Comparison of ENCODE assay signal across 8 cellular contexts in the genomic region with DNA sequence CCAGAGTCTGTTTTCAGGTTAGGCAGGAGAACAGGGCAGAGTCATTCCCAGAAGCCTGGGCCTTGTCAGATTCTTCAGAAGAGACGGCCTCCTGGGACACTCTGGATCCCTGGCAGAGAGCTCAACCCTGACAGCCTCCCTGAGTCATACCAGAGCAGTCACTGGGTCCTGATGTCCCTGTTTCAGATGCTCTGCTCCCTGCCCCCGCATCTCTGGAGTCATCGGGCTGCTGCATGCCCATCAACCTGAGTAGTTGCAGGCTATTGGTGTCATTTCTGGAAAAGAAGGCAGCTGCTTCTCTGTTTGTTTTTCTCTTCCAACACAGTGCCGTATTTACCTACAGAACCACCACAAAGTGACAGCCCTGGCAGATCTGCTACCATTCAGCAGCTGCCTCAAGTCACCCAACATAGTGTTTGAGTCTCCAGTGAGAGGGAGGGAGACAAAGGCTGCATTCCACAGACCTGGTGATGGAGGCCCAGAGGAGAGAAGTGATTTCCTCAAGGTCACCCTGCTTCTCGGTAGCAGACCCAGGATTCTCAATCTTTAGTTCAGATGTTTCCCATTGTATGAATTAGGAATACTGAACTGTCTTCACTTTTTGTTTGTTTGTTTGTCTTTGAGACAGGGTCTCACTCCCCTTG.
DNase-seq lines count a peak whose midpoint lies in the region; ATAC-seq and TF ChIP-seq lines count a peak whose summit lies in the region.

No MANE protein-coding gene starts in this region.

- peak; percentile 7 for TF ChIP-seq EP300 in transverse colon (IDR thresholded peaks at IDR 0.05; ENCODE audit: low read depth)

- TF ChIP-seq POLR2A in transverse colon (IDR thresholded peaks at IDR 0.05), result no peak

- peak; percentile 15 to 17 for DNase-seq in NCI-H1930 (lab: John Stamatoyannopoulos, UW)
- DNase-seq in transverse colon, result peak; percentile 14
- no peak for DNase-seq in medulla oblongata (ENCODE audit: extremely low spot score)

- peak; percentile 76 for ATAC-seq in GM21529 (IDR thresholded peaks at IDR 0.05; ENCODE audit: unreplicated experiment)
- ATAC-seq in esophagus mucosa, result peak; percentile 56
- ATAC-seq in GM19397 (IDR thresholded peaks at IDR 0.05; ENCODE audit: unreplicated experiment), result no peak
- ATAC-seq in GM21515 (IDR thresholded peaks at IDR 0.05; ENCODE audit: unreplicated experiment), result no peak

- H3K9me3 ChIP-seq in BLaER1 (no peaks in the 10 kb centered on the region), transverse colon (no peaks in the 10 kb centered on the region)

- in situ Hi-C loops in transverse colon (cut with MboI; ENCODE audit: low pct_ligation_motif_present in 1 of 4, low pct_unique_long_range_greater_than_20kb in 1 of 4, low sequenced_read_pairs in 3 of 4), result no loop called here

- intact Hi-C loops in transverse colon (cut with DNase I; ENCODE audit: low total_unique reads), result no loop called here

- 0 out of 2 replicates have a peak overlapping the region, but pooled peaks have one; percentile 6 for H3K27ac ChIP-seq in BLaER1
- peak overlapping the region in 3 of 4 donors; percentile 9 to 56 (median 50) for H3K27ac ChIP-seq in transverse colon

- WGBS in transverse colon (ENCODE audit: low coverage in 1 of 2), 2 donors, result 42 to 51% methylated on average over 3 to 5 of the region's 5 CpGs

- no peak overlapping the region for H3K4me2 ChIP-seq in BLaER1

- no peaks in the 10 kb centered on the region for H4K20me1 ChIP-seq in BLaER1

- H3K4me1 ChIP-seq in BLaER1 (peaks cover 32% of the 10 kb centered on the region), transverse colon (peaks cover 0 to 14% (median 0%) of the 10 kb centered on the region in 4 donors)

- no peaks in the 10 kb centered on the region for H3K36me3 ChIP-seq in BLaER1
- H3K36me3 ChIP-seq in transverse colon, result no peaks in the 10 kb centered on the region

- no peak overlapping the region for H3K9ac ChIP-seq in BLaER1

- H3K4me3 ChIP-seq in BLaER1 (no peak overlapping the region), transverse colon (no peak overlapping the region)

- H3K27me3 ChIP-seq in BLaER1 (no peaks in the 10 kb centered on the region), transverse colon (no peaks in the 10 kb centered on the region)

- no peak for TF ChIP-seq CTCF in transverse colon (IDR thresholded peaks at IDR 0.05)

Comparison
In these comparisons a context has a peak if more than half of its experiments do, and no peak if none do; other contexts are left out.
1. ATAC-seq: peak in GM21529 (single experiment) and esophagus mucosa (single experiment); none in GM19397 (single experiment) and GM21515 (single experiment).